In the genomic region with DNA sequence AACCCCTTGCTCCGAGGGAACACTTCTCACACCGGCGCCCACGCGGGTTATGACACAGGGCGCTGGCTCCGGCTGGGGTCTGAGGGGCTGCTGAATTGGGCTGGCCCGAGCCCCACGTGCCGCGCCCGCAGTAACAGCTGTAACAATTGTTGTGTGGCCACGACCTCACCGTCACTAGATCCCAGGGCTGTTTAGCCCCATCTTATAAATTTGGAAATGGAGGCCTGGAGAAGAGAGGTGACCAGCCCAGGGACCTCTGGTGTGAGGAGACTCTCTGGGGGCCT, we compare ENCODE assay signal across 11 cellular contexts. TPM values are rescaled to one million over a fixed set of nuclear protein-coding genes. Genes with fewer than 3 reads are reported as not detected.
DNase-seq lines count a peak whose midpoint lies in the region; ATAC-seq and TF ChIP-seq lines count a peak whose summit lies in the region.
"Had no signal": no experiment of that assay in that cellular context is flagged by ENCODE, and none has a peak within 500 bp of the region (broad histone marks: within the 10 kb centered on the region; RNA-seq: fewer than 3 reads in every experiment).

No MANE protein-coding gene starts in this region.

- TF ChIP-seq CTCF in heart right ventricle (IDR thresholded peaks at IDR 0.05): no peak
- no peak for TF ChIP-seq CTCF in coronary artery (IDR thresholded peaks at IDR 0.05)
- TF ChIP-seq CTCF in BE2C (IDR thresholded peaks at IDR 0.05; ENCODE audit: low read depth, low read length): no peak

- no peak overlapping the region for H3K27ac Mint-ChIP-seq in natural killer cell treated with Interleukin-12 subunit alpha and Interleukin-12 subunit beta and Interleukin-15 and Interleukin-18, amount 100 ng/mL, for 72 hours

- ATAC-seq in heart right ventricle: no peak
- ATAC-seq in Right ventricle myocardium superior (ENCODE audit: poor library complexity): no peak
- no peak for ATAC-seq in natural killer cell treated with Interleukin-12 subunit alpha and Interleukin-12 subunit beta and Interleukin-15 and Interleukin-18, amount 100 ng/mL, for 72 hours
- no peak for ATAC-seq in GM21737 (IDR thresholded peaks at IDR 0.05; ENCODE audit: unreplicated experiment)
- ATAC-seq: mucosa of descending colon had no signal

- DNase-seq in heart right ventricle (no peak), Right ventricle myocardium superior (no peak), coronary artery (ENCODE audit: low spot score) (no peak), BE2C (no peak), GM19240 (ENCODE audit: insufficient read length, low spot score) (no peak)
- no peak for DNase-seq in natural killer cell treated with Interleukin-12 subunit alpha and Interleukin-12 subunit beta and Interleukin-15 and Interleukin-18, amount 100 ng/mL, for 72 hours (ENCODE audit: low spot score)
- DNase-seq: C1 segment of cervical spinal cord, NCI-H774 had no signal

- H3K4me1 ChIP-seq in heart right ventricle (peaks cover 0 to 27% (median 5%) of the 10 kb centered on the region in 9 donors), urinary bladder (ENCODE audit: insufficient read depth) (no peaks in the 10 kb centered on the region), BE2C (no peaks in the 10 kb centered on the region; the same call in 1 of the 2 replicates)

- peaks cover 0 to 61% (median 23%) of the 10 kb centered on the region in 9 donors for H3K36me3 ChIP-seq in heart right ventricle
- no peaks in the 10 kb centered on the region for H3K36me3 ChIP-seq in urinary bladder (ENCODE audit: insufficient read depth)
- H3K36me3 ChIP-seq in BE2C: no peaks in the 10 kb centered on the region

- WGBS in heart right ventricle, 2 donors: 69 to 75% methylated on average over 14 of the region's 14 CpGs
- 89% methylated on average over 14 of the region's 14 CpGs for WGBS in urinary bladder

- H3K27me3 ChIP-seq in heart right ventricle (peaks cover 0 to 88% (median 0%) of the 10 kb centered on the region in 7 donors), BE2C (peaks cover 10% of the 10 kb centered on the region)

- peaks cover 0 to 2% of the 10 kb centered on the region in 2 donors for H3K4me1 Mint-ChIP-seq in natural killer cell treated with Interleukin-12 subunit alpha and Interleukin-12 subunit beta and Interleukin-15 and Interleukin-18, amount 100 ng/mL, for 72 hours (ENCODE audit: low read depth in 2 of 2)

- H3K4me3 ChIP-seq in heart right ventricle: peak overlapping the region; percentile 57 to 83 (median 76)
- peak overlapping the region; percentile 76 for H3K4me3 ChIP-seq in coronary artery
- peak overlapping the region; percentile 65 for H3K4me3 ChIP-seq in urinary bladder (ENCODE audit: low read depth, low read length)
- no peak overlapping the region for H3K4me3 ChIP-seq in BE2C (ENCODE audit: low read depth, low read length)
- H3K4me3 ChIP-seq: mucosa of descending colon had no signal

- H3K27me3 Mint-ChIP-seq in natural killer cell treated with Interleukin-12 subunit alpha and Interleukin-12 subunit beta and Interleukin-15 and Interleukin-18, amount 100 ng/mL, for 72 hours: peaks cover 0 to 6% of the 10 kb centered on the region in 2 donors

- H3K4me3 Mint-ChIP-seq in natural killer cell treated with Interleukin-12 subunit alpha and Interleukin-12 subunit beta and Interleukin-15 and Interleukin-18, amount 100 ng/mL, for 72 hours: peak overlapping the region; percentile 60

- H3K9me3 ChIP-seq in heart right ventricle (no peaks in the 10 kb centered on the region), BE2C (no peaks in the 10 kb centered on the region)
- H3K9me3 ChIP-seq: mucosa of descending colon had no signal

- intact Hi-C loops in heart right ventricle (cut with DNase I): no loop called here
- intact Hi-C loops in Right ventricle myocardium superior (cut with DNase I): no loop called here

- H3K27ac ChIP-seq in heart right ventricle: peak overlapping the region; percentile 92 to 99 (median 96)
- H3K27ac ChIP-seq in coronary artery: peak overlapping the region in 1 of 2 donors; percentile 72
- H3K27ac ChIP-seq in urinary bladder (ENCODE audit: low read depth): no peak overlapping the region

- no peaks in the 10 kb centered on the region for H3K9me3 Mint-ChIP-seq in natural killer cell treated with Interleukin-12 subunit alpha and Interleukin-12 subunit beta and Interleukin-15 and Interleukin-18, amount 100 ng/mL, for 72 hours

- H3K36me3 Mint-ChIP-seq in natural killer cell treated with Interleukin-12 subunit alpha and Interleukin-12 subunit beta and Interleukin-15 and Interleukin-18, amount 100 ng/mL, for 72 hours: no peaks in the 10 kb centered on the region

RNA-seq across cellular contexts. Expression of gene EGFL7, which starts 2.0 kb away (rescaled TPM):
- total RNA-seq in heart right ventricle: 100 to 1,000 TPM in 5 of 10 donors, 10 to 100 TPM in 5; 68.6 to 115 (median 99.6) TPM
- polyA plus RNA-seq in heart right ventricle: 100 to 1,000 TPM; 160 to 377 TPM
- total RNA-seq in Right ventricle myocardium superior: 61.5 TPM
- total RNA-seq in natural killer cell treated with Interleukin-12 subunit alpha and Interleukin-12 subunit beta and Interleukin-15 and Interleukin-18, amount 100 ng/mL, for 72 hours: under 1 TPM; 0.36 to 0.52 TPM
- 43.6 TPM for total RNA-seq in urinary bladder
- 138 TPM for polyA plus RNA-seq in urinary bladder
- polyA plus RNA-seq in BE2C (2012; ENCODE audit: insufficient read depth, insufficient read length, low read depth): 154 TPM

RNA-seq across cellular contexts. Expression of gene AGPAT2, which starts 22.5 kb away (rescaled TPM):
- 10 to 100 TPM; 48.1 to 83.3 (median 58.4) TPM for total RNA-seq in heart right ventricle
- 100 to 1,000 TPM in 1 of 2 donors, 10 to 100 TPM in 1; 97.2 to 195 TPM for polyA plus RNA-seq in heart right ventricle
- total RNA-seq in Right ventricle myocardium superior: 48.6 TPM
- 1 to 10 TPM; 6.1 to 8.9 TPM for total RNA-seq in natural killer cell treated with Interleukin-12 subunit alpha and Interleukin-12 subunit beta and Interleukin-15 and Interleukin-18, amount 100 ng/mL, for 72 hours
- 9.8 TPM for total RNA-seq in urinary bladder
- 78.9 TPM for polyA plus RNA-seq in urinary bladder
- polyA plus RNA-seq in BE2C (2012; ENCODE audit: insufficient read depth, insufficient read length, low read depth): 82.5 TPM

RNA-seq across cellular contexts. Expression of gene DIPK1B, which starts 47.6 kb away (rescaled TPM):
- total RNA-seq in heart right ventricle (10 to 100 TPM; 15.7 to 26.1 (median 17.9) TPM), Right ventricle myocardium superior (15.1 TPM), urinary bladder (10.8 TPM)
- polyA plus RNA-seq in heart right ventricle (10 to 100 TPM; 24.8 to 37.9 TPM), urinary bladder (18.9 TPM)
- total RNA-seq in natural killer cell treated with Interleukin-12 subunit alpha and Interleukin-12 subunit beta and Interleukin-15 and Interleukin-18, amount 100 ng/mL, for 72 hours: not detected
- 119 TPM for polyA plus RNA-seq in BE2C (2012; ENCODE audit: insufficient read depth, insufficient read length, low read depth)

Comparison
In these comparisons a context has a peak if more than half of its experiments do, and no peak if none do; other contexts are left out.
1. RNA of gene EGFL7, which starts 2.0 kb away (total RNA-seq): 68.6 to 115 TPM in heart right ventricle, 61.5 TPM in Right ventricle myocardium superior (single experiment) and 43.6 TPM in urinary bladder (single experiment); 0.36 to 0.52 TPM in natural killer cell treated with Interleukin-12 subunit alpha and Interleukin-12 subunit beta and Interleukin-15 and Interleukin-18, amount 100 ng/mL, for 72 hours; every median in the first group is over 10 times any median in the second.
2. RNA of gene DIPK1B, which starts 47.6 kb away (total RNA-seq): 15.7 to 26.1 TPM in heart right ventricle, 15.1 TPM in Right ventricle myocardium superior (single experiment) and 10.8 TPM in urinary bladder (single experiment); not detected in natural killer cell treated with Interleukin-12 subunit alpha and Interleukin-12 subunit beta and Interleukin-15 and Interleukin-18, amount 100 ng/mL, for 72 hours; every median in the first group is over 10 times any median in the second.